In the genomic region with DNA sequence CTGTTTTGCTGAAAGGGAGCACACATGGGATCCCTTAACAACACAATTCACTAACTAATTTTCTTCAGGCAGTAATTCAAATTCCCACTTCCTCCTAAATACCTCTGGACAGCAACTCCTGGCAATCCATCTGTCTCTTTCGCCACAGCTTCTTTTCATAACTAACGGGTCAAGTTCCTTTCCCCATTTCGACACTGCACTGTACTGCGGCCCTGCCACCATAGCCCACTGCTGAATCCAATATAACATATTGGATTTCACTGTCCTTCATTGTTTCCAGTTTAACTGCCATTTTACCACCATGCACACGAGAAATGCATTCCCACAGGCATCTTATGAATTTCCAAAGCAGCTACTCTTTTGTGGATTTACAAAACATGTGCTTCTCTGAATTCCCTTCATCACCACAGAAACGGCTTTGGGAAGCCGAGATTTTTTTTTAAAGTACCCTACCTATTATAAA, we compare ENCODE assay signal across 8 cellular contexts. TPM values are rescaled to one million over a fixed set of nuclear protein-coding genes. Genes with fewer than 3 reads are reported as not detected.
A peak's percentile ranks its signal among the peaks of the same experiment; 100 is the strongest.
DNase-seq lines count a peak whose midpoint lies in the region; ATAC-seq lines count a peak whose summit lies in the region.

No MANE protein-coding gene starts in this region.

- no peak overlapping the region for H3K27ac ChIP-seq in duodenal mucosa (ENCODE audit: low read depth, low read length)

- ATAC-seq in Right ventricle myocardium inferior (peak; percentile 48), GM21390 (IDR thresholded peaks at IDR 0.05; ENCODE audit: unreplicated experiment) (no peak), HG03039 (IDR thresholded peaks at IDR 0.05; ENCODE audit: unreplicated experiment) (no peak)

- peaks cover 19 to 23% of the 10 kb centered on the region in 2 donors for H3K4me1 ChIP-seq in duodenal mucosa (ENCODE audit: control insufficient read depth in 1 of 2, insufficient read depth in 2 of 2, low read length in 2 of 2)

- DNase-seq in Right ventricle myocardium inferior (ENCODE audit: missing footprints) (peak; percentile 71), cardiac septum (ENCODE audit: low spot score) (no peak), NCI-H82 treated with DMSO at 0.1 percent for 48 hours (lab: John Stamatoyannopoulos, UW; ENCODE audit: unreplicated experiment) (peak; percentile 76), midbrain (lab: John Stamatoyannopoulos, UW) (peak; percentile 36), KG1 (lab: John Stamatoyannopoulos, UW) (no peak)

- H3K27me3 ChIP-seq in duodenal mucosa (ENCODE audit: control insufficient read depth in 1 of 2, insufficient read depth in 2 of 2, low read length in 2 of 2) = no peaks in the 10 kb centered on the region

- H3K9ac ChIP-seq in duodenal mucosa (ENCODE audit: low read depth in 1 of 2, low read length in 2 of 2) = peak overlapping the region; percentile 61 to 63

- no peaks in the 10 kb centered on the region for H3K9me3 ChIP-seq in duodenal mucosa (ENCODE audit: control insufficient read depth in 1 of 2, low read length in 2 of 2)

- intact Hi-C loops in Right ventricle myocardium inferior (cut with DNase I) (loop anchor here (5.0 to 10.0 kb wide), 2 partner anchors 49 to 116 kb away; no protein-coding TSS in a partner anchor), cardiac septum (cut with DNase I) (loop anchor here (1.0 to 5.0 kb wide), 3 partner anchors 54 to 142 kb away; a partner anchor contains a TSS)

- peak overlapping the region; percentile 65 to 88 for H3K4me3 ChIP-seq in duodenal mucosa (ENCODE audit: low read depth in 1 of 2, low read length in 2 of 2)

- no peaks in the 10 kb centered on the region for H3K36me3 ChIP-seq in duodenal mucosa (ENCODE audit: control insufficient read depth in 1 of 2, insufficient read depth in 2 of 2, low read length in 2 of 2)

RNA-seq across cellular contexts. Expression of a gene that starts 1.4 kb away (rescaled TPM):
- 47.6 TPM for total RNA-seq in Right ventricle myocardium inferior
- total RNA-seq in cardiac septum = 38.2 TPM

RNA-seq across cellular contexts. Expression of a gene that starts 34.8 kb away (rescaled TPM):
- total RNA-seq in Right ventricle myocardium inferior (718 TPM), cardiac septum (542 TPM)

Comparison
In these comparisons a context has a peak if more than half of its experiments do, and no peak if none do; other contexts are left out.
1. DNase-seq: peak in Right ventricle myocardium inferior (single experiment), NCI-H82 treated with DMSO at 0.1 percent for 48 hours (single experiment) and midbrain (single experiment); none in cardiac septum (single experiment) and KG1 (single experiment).